ENCODE assay signal across 10 cellular contexts in the genomic region with DNA sequence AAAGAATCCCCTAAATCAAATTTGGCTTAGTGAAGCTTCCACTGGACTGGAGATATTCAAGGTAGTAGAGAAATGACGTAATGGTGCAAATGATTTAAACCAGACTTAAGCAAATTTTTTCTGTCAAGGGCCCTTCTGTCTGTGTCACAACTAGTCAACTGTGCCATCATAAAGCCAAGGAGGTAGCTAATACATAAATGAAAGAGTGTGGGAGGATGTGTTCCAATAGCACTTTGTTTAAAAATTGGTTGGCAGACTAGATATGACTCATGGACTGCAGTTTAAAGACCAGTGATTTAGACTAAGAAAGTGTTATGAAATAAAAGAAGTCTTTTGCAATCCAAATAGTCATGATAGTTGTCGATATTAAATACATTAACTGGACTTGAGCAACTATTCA. TPM values are rescaled to one million over a fixed set of nuclear protein-coding genes. Genes with fewer than 3 reads are reported as not detected.
DNase-seq lines count a peak whose midpoint lies in the region; ATAC-seq and TF ChIP-seq lines count a peak whose summit lies in the region.
"Had no signal": no experiment of that assay in that cellular context is flagged by ENCODE, and none has a peak within 500 bp of the region (broad histone marks: within the 10 kb centered on the region; RNA-seq: fewer than 3 reads in every experiment).

No MANE protein-coding gene starts in this region.

- no peak overlapping the region for H3K9ac ChIP-seq in PC-3 (ENCODE audit: low read length)
- H3K9ac ChIP-seq: BLaER1 treated with 17β-estradiol and CSF1 and Interleukin-3, amounts not matched to agents 10 nM and 100 nM had no signal

- no TSS peak for BruUV-seq in PC-3 (replicated peaks; lab: Mats Ljungman, UMichigan)

- intact Hi-C loops in CD14-positive monocyte (cut with micrococcal nuclease) = no loop called here
- intact Hi-C loops in PC-3 (cut with micrococcal nuclease) = loop anchor here (10.0 kb wide), 1 partner anchor 91 kb away; no protein-coding TSS in a partner anchor

- H3F3A ChIP-seq in PC-3 (ENCODE audit: low read length, unreplicated experiment) = peaks cover 6% of the 10 kb centered on the region

- H3K27ac ChIP-seq in PC-3 (ENCODE audit: low read length) = peak overlapping the region; percentile 82
- H3K27ac ChIP-seq: BLaER1 treated with 17β-estradiol and CSF1 and Interleukin-3, amounts not matched to agents 10 nM and 100 nM had no signal

- peaks cover 0 to 8% (median 0%) of the 10 kb centered on the region in 7 donors for H3K9me3 Mint-ChIP-seq in CD14-positive monocyte

- no peak for DNase-seq in CD14-positive monocyte (ENCODE audit: low spot score)
- peak; percentile 70 for DNase-seq in PC-3
- DNase-seq in SKM-1 (lab: John Stamatoyannopoulos, UW; ENCODE audit: unreplicated experiment) = no peak
- DNase-seq in NCI-H510A treated with DMSO at 0.1 percent for 48 hours (lab: John Stamatoyannopoulos, UW) = no peak
- DNase-seq in RKO (ENCODE audit: low spot score) = no peak
- no peak for DNase-seq in HPDE6-E6E7 (ENCODE audit: extremely low spot score)

- no peaks in the 10 kb centered on the region for H3K9me3 ChIP-seq in PC-3 (ENCODE audit: low read length)
- H3K9me3 ChIP-seq: BLaER1 treated with 17β-estradiol and CSF1 and Interleukin-3, amounts not matched to agents 10 nM and 100 nM had no signal

- H3K36me3 ChIP-seq in PC-3 (ENCODE audit: low read depth, low read length) = no peaks in the 10 kb centered on the region
- H3K36me3 ChIP-seq: BLaER1 treated with 17β-estradiol and CSF1 and Interleukin-3, amounts not matched to agents 10 nM and 100 nM had no signal

- no peak overlapping the region for H3K4me3 ChIP-seq in PC-3 (ENCODE audit: low read length)
- H3K4me3 ChIP-seq: BLaER1 treated with 17β-estradiol and CSF1 and Interleukin-3, amounts not matched to agents 10 nM and 100 nM had no signal

- H3K79me2 ChIP-seq in PC-3 (ENCODE audit: low read length) = no peaks in the 10 kb centered on the region

- peaks cover 22% of the 10 kb centered on the region for H3K4me1 Mint-ChIP-seq in CD14-positive monocyte

- no peaks in the 10 kb centered on the region for H3K36me3 Mint-ChIP-seq in CD14-positive monocyte

- TF ChIP-seq CTCF in CD14-positive monocyte (IDR thresholded peaks at IDR 0.05) = no peak
- TF ChIP-seq CTCF in PC-3 (conservative IDR thresholded peaks at IDR 0.05; ENCODE audit: low read depth, low read length) = no peak

- peak overlapping the region in 6 of 7 donors; percentile 44 to 88 (median 78) for H3K27ac Mint-ChIP-seq in CD14-positive monocyte

- no peaks in the 10 kb centered on the region for H3K9me2 ChIP-seq in PC-3 (replicated peaks; ENCODE audit: low read length)

- peak; percentile 85 for ATAC-seq in GM19351 (IDR thresholded peaks at IDR 0.05; ENCODE audit: unreplicated experiment)
- ATAC-seq in HG02981 (IDR thresholded peaks at IDR 0.05; ENCODE audit: unreplicated experiment) = peak; percentile 84
- ATAC-seq in PC-3 = peak; percentile 60

- no peak overlapping the region for H2AFZ ChIP-seq in PC-3 (ENCODE audit: low read length)

- CTCF ChIA-PET in PC-3 (lab: Charles Lee) = no interaction called here

- H3K4me3 Mint-ChIP-seq in CD14-positive monocyte = no peak overlapping the region

- POLR2A ChIA-PET in PC-3 (lab: Charles Lee; ENCODE audit: unreplicated experiment) = no interaction called here

- no peaks in the 10 kb centered on the region for H3K27me3 ChIP-seq in PC-3 (ENCODE audit: low read length)

- H3K4me1 ChIP-seq in PC-3 (ENCODE audit: insufficient read depth, low read length) = peaks cover 43% of the 10 kb centered on the region

- no peaks in the 10 kb centered on the region for H3K27me3 Mint-ChIP-seq in CD14-positive monocyte (ENCODE audit: low read depth in 3 of 3)

- peak overlapping the region; percentile 76 for H3K4me2 ChIP-seq in PC-3 (ENCODE audit: low read length)
- H3K4me2 ChIP-seq: BLaER1 treated with 17β-estradiol and CSF1 and Interleukin-3, amounts not matched to agents 10 nM and 100 nM had no signal

- H4K20me1 ChIP-seq in PC-3 (ENCODE audit: low read length) = no peaks in the 10 kb centered on the region
- H4K20me1 ChIP-seq: BLaER1 treated with 17β-estradiol and CSF1 and Interleukin-3, amounts not matched to agents 10 nM and 100 nM had no signal

RNA-seq across cellular contexts. Expression of gene TEX13C, which starts 24.3 kb away (rescaled TPM):
- polyA plus RNA-seq in CD14-positive monocyte = not detected
- not detected in 2 replicates for total RNA-seq in PC-3 (2014; rRNA removed)
- total RNA-seq: RPMI7951 had no signal
